In genomic region chr2:174577967-174578589, GRCh38 we compare ENCODE assay signal across 9 cellular contexts. TPM values are rescaled to one million over a fixed set of nuclear protein-coding genes. Genes with fewer than 3 reads are reported as not detected.
DNase-seq lines count a peak whose midpoint lies in the region; ATAC-seq and TF ChIP-seq lines count a peak whose summit lies in the region.
"Had no signal": no experiment of that assay in that cellular context is flagged by ENCODE, and none has a peak within 500 bp of the region (broad histone marks: within the 10 kb centered on the region; RNA-seq: fewer than 3 reads in every experiment).

No MANE protein-coding gene starts in this region.

- H3K27me3 Mint-ChIP-seq in stimulated activated naive B cell treated with anti-CD40 and anti-IgM and Interleukin-4, amounts not matched to agents 10 μg/mL and 1 μg/mL and 100 μg/mL, for 72 hours, result no peaks in the 10 kb centered on the region

- DNase-seq in BJ (ENCODE audit: low read depth) (no peak), NAMALWA (ENCODE audit: low spot score) (peak; percentile 77), glomerular visceral epithelial cell (ENCODE audit: extremely low spot score) (peak; percentile 71), mucosa of gallbladder (ENCODE audit: low spot score) (no peak), DMS79 (lab: John Stamatoyannopoulos, UW) (no peak)
- DNase-seq in activated T-cell treated with anti-CD3 and anti-CD28 coated beads, Interleukin-2, amount 50 U/mL, for 1 hour, result peak; percentile 47
- no peak for DNase-seq in stimulated activated naive B cell treated with anti-CD40 and anti-IgM and Interleukin-4, amounts not matched to agents 10 μg/mL and 1 μg/mL and 100 μg/mL, for 72 hours
- DNase-seq: pancreas had no signal

- H3K9me3 Mint-ChIP-seq in stimulated activated naive B cell treated with anti-CD40 and anti-IgM and Interleukin-4, amounts not matched to agents 10 μg/mL and 1 μg/mL and 100 μg/mL, for 72 hours, result no peaks in the 10 kb centered on the region

- CTCF ChIA-PET in BJ (lab: Yijun Ruan, JAX), result interaction anchor here (0.6 to 7.1 kb wide), 26 partner anchors 8 to 405 kb away, joined by 3 to 86 read pairs (median 4); partner anchors contain the start of genes CHRNA1 and WIPF1

- peaks cover 36 to 56% of the 10 kb centered on the region in 2 donors for H3K36me3 Mint-ChIP-seq in stimulated activated naive B cell treated with anti-CD40 and anti-IgM and Interleukin-4, amounts not matched to agents 10 μg/mL and 1 μg/mL and 100 μg/mL, for 72 hours

- H3K4me3 ChIP-seq in BJ (ENCODE audit: low read depth, low read length), result no peak overlapping the region
- H3K4me3 ChIP-seq: pancreas had no signal

- H3K4me3 Mint-ChIP-seq in stimulated activated naive B cell treated with anti-CD40 and anti-IgM and Interleukin-4, amounts not matched to agents 10 μg/mL and 1 μg/mL and 100 μg/mL, for 72 hours, result no peak overlapping the region

- peak; percentile 82 for TF ChIP-seq CTCF in BJ (IDR thresholded peaks at IDR 0.05; ENCODE audit: insufficient read depth, low read depth, low read length)

- peaks cover 4% of the 10 kb centered on the region for H3K36me3 ChIP-seq in BJ (ENCODE audit: control insufficient read depth, insufficient read depth, low read length)
- H3K36me3 ChIP-seq: pancreas had no signal

- POLR2A ChIA-PET in BJ (lab: Charles Lee), result no interaction called here

- no peak overlapping the region for H3K27ac Mint-ChIP-seq in stimulated activated naive B cell treated with anti-CD40 and anti-IgM and Interleukin-4, amounts not matched to agents 10 μg/mL and 1 μg/mL and 100 μg/mL, for 72 hours

- H3K27me3 ChIP-seq in BJ (ENCODE audit: control insufficient read depth, insufficient read depth, low read length), result no peaks in the 10 kb centered on the region
- H3K27me3 ChIP-seq: pancreas had no signal

- H3K4me1 Mint-ChIP-seq in stimulated activated naive B cell treated with anti-CD40 and anti-IgM and Interleukin-4, amounts not matched to agents 10 μg/mL and 1 μg/mL and 100 μg/mL, for 72 hours, result peaks cover 24 to 56% of the 10 kb centered on the region in 2 donors

- peak; percentile 74 for ATAC-seq in GM18909 (IDR thresholded peaks at IDR 0.05; ENCODE audit: poor library complexity, unreplicated experiment)
- ATAC-seq in stimulated activated naive B cell treated with anti-CD40 and anti-IgM and Interleukin-4, amounts not matched to agents 10 μg/mL and 1 μg/mL and 100 μg/mL, for 72 hours (replicated peaks), result peak; percentile 74 to 78

RNA-seq across cellular contexts. Expression of gene WIPF1, which starts 19.5 kb away (rescaled TPM):
- 27.1 and 34.9 TPM in 2 replicates for polyA plus RNA-seq in BJ (2011; rRNA removed)
- 19.5 TPM in 2 replicates for polyA minus RNA-seq in BJ (2011; rRNA and poly(A)+ RNA removed)
- total RNA-seq in mucosa of gallbladder, result 64.9 TPM

Comparison
In these comparisons a context has a peak if more than half of its experiments do, and no peak if none do; other contexts are left out.
1. DNase-seq: peak in NAMALWA (single experiment), activated T-cell treated with anti-CD3 and anti-CD28 coated beads, Interleukin-2, amount 50 U/mL, for 1 hour (single experiment) and glomerular visceral epithelial cell (single experiment); none in BJ (single experiment), stimulated activated naive B cell treated with anti-CD40 and anti-IgM and Interleukin-4, amounts not matched to agents 10 μg/mL and 1 μg/mL and 100 μg/mL, for 72 hours (single experiment), mucosa of gallbladder (single experiment) and DMS79 (single experiment).